28 cellular contexts compared by ENCODE assay signal in the genomic region with DNA sequence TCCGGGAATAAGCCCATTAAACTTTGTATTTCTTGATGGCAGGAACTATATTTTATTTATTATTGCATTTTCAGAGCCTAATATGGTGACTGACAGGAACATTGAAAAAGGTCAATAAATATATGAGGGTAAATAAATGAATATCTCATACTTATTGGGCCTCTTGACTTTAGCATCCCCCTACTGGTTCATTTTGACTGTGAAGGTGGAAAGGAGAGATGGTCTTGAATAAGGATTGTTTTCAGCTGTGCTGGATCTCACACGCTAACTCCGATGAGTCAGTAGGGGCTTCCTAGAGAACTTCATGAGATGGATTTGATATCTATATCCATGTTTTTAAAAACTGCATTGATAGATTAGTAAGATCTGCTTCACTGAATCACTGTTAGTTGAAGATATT.
"Had no signal": no experiment of that assay in that cellular context is flagged by ENCODE, and none has a peak within 500 bp of the region (broad histone marks: within the 10 kb centered on the region; RNA-seq: fewer than 3 reads in every experiment).

No MANE protein-coding gene starts in this region.

- H3K27ac ChIP-seq: adrenal gland, body of pancreas, breast epithelium, Peyer's patch, RWPE1, WERI-Rb-1 had no signal

- H3K4me3 ChIP-seq: adrenal gland, body of pancreas, breast epithelium, Peyer's patch had no signal

- H3K36me3 ChIP-seq: adrenal gland, breast epithelium, Peyer's patch, WERI-Rb-1 had no signal

- H3K4me1 ChIP-seq: adrenal gland, body of pancreas, breast epithelium, Peyer's patch had no signal

- H3K9me3 ChIP-seq: adrenal gland, body of pancreas, breast epithelium, Peyer's patch had no signal

- ATAC-seq: activated CD8-positive, alpha-beta T cell treated with anti-CD3 and anti-CD28 coated beads, Interleukin-2, amount 10 ng/mL, durations not matched to agents 7 days and 5 days; activated naive CD4-positive, alpha-beta T cell treated with anti-CD3 and anti-CD28 coated beads, Interleukin-2, amount 50 U/mL, for 72 hours; activated T-cell treated with anti-CD3 and anti-CD28 coated beads, Interleukin-2, amount 50 U/mL, for 4 hours; body of pancreas; Right ventricle myocardium inferior had no signal

- DNase-seq: activated CD4-positive, alpha-beta T cell treated with anti-CD3 and anti-CD28 coated beads, Interleukin-2, amount 10 ng/mL, durations not matched to agents 24 days and 14 days; activated CD4-positive, alpha-beta T cell treated with anti-CD3 and anti-CD28 coated beads, Interleukin-2, amount 50 U/mL, for 4 hours; activated CD8-positive, alpha-beta T cell treated with anti-CD3 and anti-CD28 coated beads, Interleukin-2, amount 10 ng/mL, durations not matched to agents 7 days and 5 days; activated gamma-delta T cell treated with Interleukin-2 at 50 U/mL for 16 hours; activated naive CD4-positive, alpha-beta T cell treated with anti-CD3 and anti-CD28 coated beads for 36 hours; activated T-cell treated with anti-CD3 and anti-CD28 coated beads for 4 hours; activated T-cell treated with anti-CD3 and anti-CD28 coated beads, Interleukin-2, amount 50 U/mL, for 4 hours; adrenal gland; body of pancreas; NCI-H1092 treated with DMSO at 0.1 percent for 48 hours; NCI-H1417; NCI-H146; NCI-H187; NCI-H2029 treated with DMSO at 0.1 percent for 48 hours; NCI-H2107; NCI-H226; NCI-H524 treated with DMSO at 0.1 percent for 48 hours; Peyer's patch; SW 1271; T-helper 1 cell; T-helper 2 cell; T-helper 9 cell; WERI-Rb-1 had no signal

- FAIRE-seq: astrocyte had no signal

- H3K27me3 ChIP-seq: adrenal gland, body of pancreas, breast epithelium, Peyer's patch had no signal
